Comparison of ENCODE assay signal across 12 cellular contexts in the genomic region with DNA sequence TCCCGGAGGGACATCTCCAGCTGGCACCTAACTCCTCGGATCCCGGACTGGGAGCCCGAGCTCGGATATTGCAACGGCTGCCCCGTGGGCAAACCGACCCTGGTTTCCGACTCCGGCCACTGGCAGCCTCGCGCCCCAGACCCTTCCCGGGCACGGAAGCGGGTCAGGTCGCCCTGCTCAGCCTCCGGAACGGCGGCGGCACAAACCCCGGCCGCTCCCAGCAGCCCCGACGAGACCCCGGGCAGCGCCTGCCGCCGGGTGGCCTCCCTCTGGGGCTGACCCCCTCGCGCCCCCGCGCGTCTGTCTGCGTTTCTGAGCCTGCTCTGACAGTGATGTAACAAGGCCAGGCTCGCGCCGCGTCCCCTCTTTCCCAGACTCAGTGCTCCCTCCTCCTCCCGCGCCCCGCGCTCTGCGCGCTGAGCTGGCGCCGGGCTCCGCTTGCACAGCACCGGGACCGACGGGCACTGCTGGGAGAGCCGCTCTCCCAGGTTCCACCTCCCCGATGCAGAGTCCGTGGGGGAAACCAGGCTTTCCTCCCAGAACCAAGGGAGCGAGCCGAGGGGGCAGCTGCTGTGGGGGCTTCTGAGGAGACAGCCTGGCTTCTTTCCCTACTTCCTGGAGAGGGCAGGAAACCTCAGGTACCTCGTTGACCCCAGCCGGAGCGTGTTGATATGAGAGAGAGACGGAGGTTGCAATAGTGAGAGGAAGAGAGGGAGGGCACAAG. TPM values are rescaled to one million over a fixed set of nuclear protein-coding genes. Genes with fewer than 3 reads are reported as not detected.
DNase-seq lines count a peak whose midpoint lies in the region; ATAC-seq, FAIRE-seq and TF ChIP-seq lines count a peak whose summit lies in the region.
"Had no signal": no experiment of that assay in that cellular context is flagged by ENCODE, and none has a peak within 500 bp of the region (broad histone marks: within the 10 kb centered on the region; RNA-seq: fewer than 3 reads in every experiment).

A gene with protein sequence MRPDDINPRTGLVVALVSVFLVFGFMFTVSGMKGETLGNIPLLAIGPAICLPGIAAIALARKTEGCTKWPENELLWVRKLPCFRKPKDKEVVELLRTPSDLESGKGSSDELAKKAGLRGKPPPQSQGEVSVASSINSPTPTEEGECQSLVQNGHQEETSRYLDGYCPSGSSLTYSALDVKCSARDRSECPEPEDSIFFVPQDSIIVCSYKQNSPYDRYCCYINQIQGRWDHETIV (plus strand): TSS at position 373 of the 724 bp plus-strand sequence. CDS start 644 bp downstream, outside the sequence.

- WGBS in HepG2 (ENCODE audit: low lambda C conversion rate) = 31% methylated on average over 12 of the region's 59 CpGs

- no peaks in the 10 kb centered on the region for H3K9me3 ChIP-seq in cardiac muscle cell (ENCODE audit: low read depth)
- H3K9me3 ChIP-seq in right atrium auricular region = no peaks in the 10 kb centered on the region
- H3K9me3 ChIP-seq in breast epithelium = no peaks in the 10 kb centered on the region
- no peaks in the 10 kb centered on the region for H3K9me3 ChIP-seq in HepG2 (ENCODE audit: low read length)

- no peaks in the 10 kb centered on the region for H3K79me2 ChIP-seq in HepG2 (ENCODE audit: insufficient read depth, low read length)

- H2AFZ ChIP-seq in HepG2 (ENCODE audit: low read length) = no peak within 1 kb of the TSS

- no peaks in the 10 kb centered on the region for H4K20me1 ChIP-seq in HepG2 (ENCODE audit: insufficient read depth, low read length)
- H4K20me1 ChIP-seq: BLaER1 treated with 17β-estradiol and CSF1 and Interleukin-3, amounts not matched to agents 10 nM and 100 nM had no signal

- CTCF ChIA-PET in HepG2 (lab: Yijun Ruan, JAX; ENCODE audit: low intra/inter-chr PET ratio, low total read pairs) = no interaction called here

- no TSS peak for BruUV-seq in HepG2 (replicated peaks; lab: Mats Ljungman, UMichigan)

- no peak for FAIRE-seq in HepG2 (lab: Jason Lieb, UNC)
- FAIRE-seq in urothelium cell line (lab: Jason Lieb, UNC) = no peak
- FAIRE-seq: GM12892 had no signal

- TF ChIP-seq EP300 in HepG2 (IDR thresholded peaks at IDR 0.05; ENCODE audit: low read depth in 2 of 2, low read length in 2 of 2) (no peak), HepG2 (CRISPR knock-in tag; IDR thresholded peaks at IDR 0.05; ENCODE audit: borderline replicate concordance) (no peak)

- ATAC-seq in HepG2 (peak; percentile 71), HG02588 (IDR thresholded peaks at IDR 0.05; ENCODE audit: unreplicated experiment) (no peak), GM21576 (IDR thresholded peaks at IDR 0.05; ENCODE audit: unreplicated experiment) (no peak)
- ATAC-seq: left colon had no signal

- TF ChIP-seq CTCF in cardiac muscle cell (IDR thresholded peaks at IDR 0.05; ENCODE audit: low read depth, low read length) (no peak), right atrium auricular region (IDR thresholded peaks at IDR 0.05) (no peak), breast epithelium (IDR thresholded peaks at IDR 0.05) (no peak), HepG2 (CRISPR knock-in tag; IDR thresholded peaks at IDR 0.05) (peak; percentile 15; the same call in 1 of the 2 replicates)

- H3K4me2 ChIP-seq in HepG2 (ENCODE audit: low read depth, low read length) = peak within 1 kb of the TSS; percentile 18; the same call in 1 of the 2 replicates
- H3K4me2 ChIP-seq: BLaER1 treated with 17β-estradiol and CSF1 and Interleukin-3, amounts not matched to agents 10 nM and 100 nM had no signal

- H3K27me3 ChIP-seq in cardiac muscle cell = peaks cover 94% of the 10 kb centered on the region
- peaks cover 0 to 21% of the 10 kb centered on the region in 2 donors for H3K27me3 ChIP-seq in right atrium auricular region
- H3K27me3 ChIP-seq in breast epithelium = peaks cover 0 to 41% of the 10 kb centered on the region in 2 donors
- peaks cover 7 to 42% of the 10 kb centered on the region in 2 experiments; a peak in 4 of 5 replicates for H3K27me3 ChIP-seq in HepG2 (ENCODE audit: control insufficient read depth in 1 of 2, insufficient read depth in 2 of 2, low read length in 2 of 2)
- H3K27me3 ChIP-seq: BLaER1 treated with 17β-estradiol and CSF1 and Interleukin-3, amounts not matched to agents 10 nM and 100 nM had no signal

- POLR2A ChIA-PET in HepG2 (lab: Yijun Ruan, JAX) = no interaction called here

- H3K36me3 ChIP-seq in cardiac muscle cell = no peaks in the 10 kb centered on the region
- no peaks in the 10 kb centered on the region for H3K36me3 ChIP-seq in right atrium auricular region
- no peaks in the 10 kb centered on the region for H3K36me3 ChIP-seq in breast epithelium
- no peaks in the 10 kb centered on the region for H3K36me3 ChIP-seq in HepG2 (replicated peaks in 1 of 2; ENCODE audit: control insufficient read depth in 1 of 2, insufficient read depth in 2 of 2, low read length in 2 of 2)
- H3K36me3 ChIP-seq: BLaER1 treated with 17β-estradiol and CSF1 and Interleukin-3, amounts not matched to agents 10 nM and 100 nM had no signal

- H3K4me3 ChIP-seq in cardiac muscle cell (peak within 1 kb of the TSS; percentile 23), right atrium auricular region (no peak within 1 kb of the TSS), breast epithelium (peak within 1 kb of the TSS in 2 of 3 donors; percentile 11 to 55), HepG2 (replicated peaks in 1 of 3; ENCODE audit: insufficient read depth in 1 of 3, low read depth in 2 of 3, low read length in 3 of 3) (peak within 1 kb of the TSS in 1 of 3 experiments; percentile 28; a peak in 1 of 6 replicates)
- H3K4me3 ChIP-seq: BLaER1 treated with 17β-estradiol and CSF1 and Interleukin-3, amounts not matched to agents 10 nM and 100 nM had no signal

- intact Hi-C loops in breast epithelium (cut with DNase I; ENCODE audit: low total_unique reads) (no loop called here), HepG2 (cut with micrococcal nuclease; ENCODE audit: unreplicated experiment) (no loop called here)

- no peaks in the 10 kb centered on the region for H3K4me1 ChIP-seq in cardiac muscle cell (ENCODE audit: low read depth)
- peaks cover 0 to 10% of the 10 kb centered on the region in 2 donors for H3K4me1 ChIP-seq in right atrium auricular region
- no peaks in the 10 kb centered on the region for H3K4me1 ChIP-seq in breast epithelium
- H3K4me1 ChIP-seq in HepG2 (ENCODE audit: insufficient read depth, low read length) = no peaks in the 10 kb centered on the region
- H3K4me1 ChIP-seq: BLaER1 treated with 17β-estradiol and CSF1 and Interleukin-3, amounts not matched to agents 10 nM and 100 nM had no signal

- no peak within 1 kb of the TSS for H3K9ac ChIP-seq in HepG2 (ENCODE audit: insufficient read depth, low read depth, low read length)
- H3K9ac ChIP-seq: BLaER1 treated with 17β-estradiol and CSF1 and Interleukin-3, amounts not matched to agents 10 nM and 100 nM had no signal

- TF ChIP-seq POLR2A in breast epithelium (IDR thresholded peaks at IDR 0.05) (no peak), HepG2 (IDR thresholded peaks at IDR 0.05; ENCODE audit: insufficient read depth in 1 of 2, low read depth in 2 of 2, low read length in 2 of 2) (no peak)

- DNase-seq in cardiac muscle cell (ENCODE audit: low read depth in 1 of 2, low spot score in 1 of 2) (peak; percentile 3 to 46), right atrium auricular region (ENCODE audit: low spot score) (no peak), breast epithelium (ENCODE audit: low spot score in 2 of 2) (no peak), HepG2 (ENCODE audit: low spot score) (no peak), urothelium cell line (ENCODE audit: low spot score) (peak; percentile 66)
- no peak for DNase-seq in activated CD4-positive, alpha-beta T cell treated with anti-CD3 and anti-CD28 coated beads, Interleukin-2, amount 50 U/mL, for 1 hour
- DNase-seq: left colon had no signal

- TF ChIP-seq RAD21 in HepG2 (CRISPR knock-in tag; IDR thresholded peaks at IDR 0.05) = no peak

- H3K27ac ChIP-seq in cardiac muscle cell (no peak within 1 kb of the TSS), right atrium auricular region (no peak within 1 kb of the TSS), breast epithelium (no peak within 1 kb of the TSS), HepG2 (ENCODE audit: extremely low read length, insufficient read depth, low read length) (no peak within 1 kb of the TSS)
- H3K27ac ChIP-seq: BLaER1 treated with 17β-estradiol and CSF1 and Interleukin-3, amounts not matched to agents 10 nM and 100 nM had no signal

- in situ Hi-C loops in HepG2 (cut with HindIII; ENCODE audit: extremely low pct_ligation_motif_present, low pct_unique_long_range_greater_than_20kb) = no loop called here

TF ChIP-seq in HepG2, 621 proteins besides CTCF, POLR2A, EP300 and RAD21 (continues in another document):
- peak; percentile 36; the same call in 1 of the 2 replicates for TF ChIP-seq ZNF263 (CRISPR knock-in tag; IDR thresholded peaks at IDR 0.05)

RNA-seq across cellular contexts. Expression of the gene that starts here (rescaled TPM):
- total RNA-seq in cardiac muscle cell (not detected in 2 replicates), right atrium auricular region (not detected), breast epithelium (not detected), HepG2 (2016; rRNA removed; fragmentation: Illumina TruSeq; extraction: Trizol) (not detected in 2 replicates)
- polyA plus RNA-seq in cardiac muscle cell (not detected in 2 replicates), HepG2 (2011; rRNA removed) (not detected in 2 replicates)
- not detected in 2 replicates for total RNA-seq in HepG2 (2016; cell fraction: cytosol; rRNA removed; fragmentation: Illumina TruSeq; extraction: Trizol; ENCODE audit: low read depth)
- total RNA-seq in HepG2 (2016; cell fraction: insoluble cytoplasmic fraction; rRNA removed; fragmentation: Illumina TruSeq; extraction: Trizol) = not detected in 2 replicates
- total RNA-seq in HepG2 (2016; cell fraction: membrane; rRNA removed; fragmentation: Illumina TruSeq; extraction: Trizol) = not detected in 2 replicates
- total RNA-seq in HepG2 (2016; cell fraction: nucleus; rRNA removed; fragmentation: Illumina TruSeq; extraction: Trizol) = not detected in 2 replicates
- polyA plus RNA-seq in HepG2 (2011; cell fraction: cytosol; rRNA removed) = not detected in 2 replicates
- not detected in 2 replicates for polyA plus RNA-seq in HepG2 (2011; cell fraction: nucleus; rRNA removed)
- not detected in 2 replicates for polyA plus RNA-seq in HepG2 (2012)
- not detected in 2 replicates for polyA plus RNA-seq in HepG2 (2016; cell fraction: cytosol; fragmentation: Illumina TruSeq; extraction: Trizol; ENCODE audit: low read depth)
- not detected in 2 replicates for polyA plus RNA-seq in HepG2 (2016; cell fraction: insoluble cytoplasmic fraction; fragmentation: Illumina TruSeq; extraction: Trizol; ENCODE audit: low read depth)
- not detected in 2 replicates for polyA plus RNA-seq in HepG2 (2016; cell fraction: membrane; fragmentation: Illumina TruSeq; extraction: Trizol; ENCODE audit: low read depth)
- polyA plus RNA-seq in HepG2 (2016; cell fraction: nucleus; fragmentation: Illumina TruSeq; extraction: Trizol; ENCODE audit: insufficient read depth, low read depth) = not detected in 2 replicates
- polyA minus RNA-seq in HepG2 (2011; rRNA and poly(A)+ RNA removed; ENCODE audit: low replicate concordance) = not detected in 2 replicates
- polyA minus RNA-seq in HepG2 (2011; cell fraction: cytosol; rRNA and poly(A)+ RNA removed) = not detected in 2 replicates
- not detected in 2 replicates for polyA minus RNA-seq in HepG2 (2011; cell fraction: nucleus; rRNA and poly(A)+ RNA removed)
- total RNA-seq: dermis microvascular lymphatic vessel endothelial cell had no signal

Comparison
In these comparisons a context has a peak if more than half of its experiments do, and no peak if none do; other contexts are left out.
1. Peak in DNase-seq and H3K4me3 ChIP-seq in cardiac muscle cell; RNA of the gene not detected or under 1 TPM.
2. Peak in ATAC-seq and H3K4me2 ChIP-seq in HepG2; RNA of the gene not detected or under 1 TPM.
3. H3K4me3 ChIP-seq: peak in breast epithelium (2 of 3); none in right atrium auricular region (0 of 2).